ENCODE assay signal across 8 cellular contexts in the genomic region with DNA sequence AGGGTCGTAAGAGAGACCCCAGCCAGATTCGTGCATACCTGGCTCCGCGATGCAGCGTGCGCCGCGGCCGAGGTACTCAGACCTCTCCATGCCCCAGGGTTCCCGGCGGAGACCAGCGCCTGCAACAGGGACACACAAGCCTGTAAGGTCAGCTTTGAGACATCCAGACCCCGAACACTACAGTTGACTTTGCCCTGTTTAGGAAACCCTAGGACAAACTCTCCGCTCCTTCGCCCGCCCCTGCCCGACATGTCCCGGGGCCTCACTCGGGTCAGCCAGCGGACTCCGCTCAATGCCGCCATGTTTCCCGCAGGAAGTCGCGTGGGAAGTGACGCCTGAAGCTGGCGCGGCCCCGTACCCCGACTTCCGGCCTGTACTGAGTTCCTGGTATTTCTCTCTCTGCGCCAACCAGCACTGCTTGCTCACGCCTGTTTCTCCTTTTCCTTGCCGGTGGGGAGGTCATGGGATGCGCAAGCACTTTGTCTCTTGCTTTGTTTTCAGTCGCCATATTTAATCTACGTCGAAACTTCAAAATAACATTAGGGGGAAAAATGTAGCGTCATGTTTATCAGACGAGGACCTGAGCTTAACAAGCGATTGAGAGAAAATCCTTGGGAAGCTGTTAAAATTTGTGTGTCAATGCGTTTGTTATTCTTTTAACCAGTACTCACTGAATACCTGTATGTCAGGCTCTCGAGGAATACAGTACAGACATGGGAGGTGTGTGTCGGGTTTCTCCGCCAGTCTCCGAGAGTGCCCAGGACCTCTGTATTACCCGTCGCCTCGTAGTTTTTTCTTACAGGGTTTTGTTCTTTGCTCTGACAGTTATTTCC. TPM values are rescaled to one million over a fixed set of nuclear protein-coding genes. Genes with fewer than 3 reads are reported as not detected.
DNase-seq lines count a peak whose midpoint lies in the region; ATAC-seq and TF ChIP-seq lines count a peak whose summit lies in the region.

Gene IDH3B (minus strand): TSS at position 330 of the 833 bp plus-strand sequence. CDS start 28 bp downstream, at position 302.

- peak within 1 kb of the TSS; percentile 97 for H3K27ac Mint-ChIP-seq in CD8-positive, alpha-beta T cell
- peak within 1 kb of the TSS; percentile 95 to 97 for H3K27ac Mint-ChIP-seq in effector memory CD8-positive, alpha-beta T cell
- peak within 1 kb of the TSS; percentile 98 for H3K27ac Mint-ChIP-seq in memory B cell

- no peaks in the 10 kb centered on the region for H3K27me3 ChIP-seq in CD8-positive, alpha-beta T cell (ENCODE audit: insufficient read depth, low read length)

- H3K4me1 ChIP-seq in CD8-positive, alpha-beta T cell (ENCODE audit: insufficient read depth, low read length): peaks cover 12% of the 10 kb centered on the region

- POLR2A ChIA-PET in CD8-positive, alpha-beta T cell (lab: Charles Lee): interaction anchor here (0.6 to 4.1 kb wide), 8 partner anchors 9 to 208 kb away, joined by 3 to 68 read pairs (median 4); partner anchors contain the start of genes NOP56, PCED1A, SNRPB and VPS16

- H3K4me1 Mint-ChIP-seq in CD8-positive, alpha-beta T cell (ENCODE audit: low read depth): peaks cover 20% of the 10 kb centered on the region
- H3K4me1 Mint-ChIP-seq in effector memory CD8-positive, alpha-beta T cell (ENCODE audit: low read depth in 2 of 2): peaks cover 10 to 16% of the 10 kb centered on the region in 2 donors
- peaks cover 12% of the 10 kb centered on the region for H3K4me1 Mint-ChIP-seq in memory B cell

- peak; percentile 80 to 94 (median 90) for DNase-seq in CD8-positive, alpha-beta T cell
- DNase-seq in HT-29 (ENCODE audit: low spot score) (peak; percentile 83), NOMO-1 (lab: John Stamatoyannopoulos, UW; ENCODE audit: unreplicated experiment in 2 of 2) (peak; percentile 94 to 95), memory B cell (ENCODE audit: low spot score in 2 of 2) (peak; percentile 87 to 90)
- peak; percentile 84 to 85 for DNase-seq in activated CD8-positive, alpha-beta memory T cell treated with anti-CD3 and anti-CD28 coated beads for 4 hours (ENCODE audit: low read depth in 2 of 2)
- DNase-seq in effector memory CD8-positive, alpha-beta T cell: peak; percentile 89 to 91 (median 89)
- DNase-seq in stimulated activated CD8-positive, alpha-beta memory T cell treated with anti-CD3 and anti-CD28 coated beads, Interleukin-12 subunit alpha, Interleukin-12 subunit beta, amount 100 ng/mL, for 24 hours (ENCODE audit: extremely low read depth): peak; percentile 81

- peaks cover 18% of the 10 kb centered on the region for H3K36me3 ChIP-seq in CD8-positive, alpha-beta T cell (ENCODE audit: insufficient read depth, low read length)

- peak within 1 kb of the TSS; percentile 94 for H3K4me3 Mint-ChIP-seq in CD8-positive, alpha-beta T cell
- H3K4me3 Mint-ChIP-seq in effector memory CD8-positive, alpha-beta T cell: peak within 1 kb of the TSS; percentile 90 to 91
- H3K4me3 Mint-ChIP-seq in memory B cell: peak within 1 kb of the TSS; percentile 100

- peak; percentile 98 for ATAC-seq in CD8-positive, alpha-beta T cell
- peak; percentile 67 for ATAC-seq in GM19467 (IDR thresholded peaks at IDR 0.05; ENCODE audit: unreplicated experiment)
- peak; percentile 98 for ATAC-seq in effector memory CD8-positive, alpha-beta T cell (replicated peaks)
- peak; percentile 98 for ATAC-seq in memory B cell (ENCODE audit: low read depth)

- peak within 1 kb of the TSS; percentile 74 for H3K4me3 ChIP-seq in CD8-positive, alpha-beta T cell (ENCODE audit: low read depth, low read length)

- peaks cover 39% of the 10 kb centered on the region for H3K36me3 Mint-ChIP-seq in CD8-positive, alpha-beta T cell
- peaks cover 50% of the 10 kb centered on the region for H3K36me3 Mint-ChIP-seq in effector memory CD8-positive, alpha-beta T cell (ENCODE audit: insufficient read depth)
- peaks cover 25% of the 10 kb centered on the region for H3K36me3 Mint-ChIP-seq in memory B cell

- intact Hi-C loops in CD8-positive, alpha-beta T cell (cut with DNase I, micrococcal nuclease): loop anchor here (1.0 to 5.0 kb wide), 6 partner anchors 12 to 562 kb away; partner anchors contain the start of genes NOP56 (in 2 of the 2), PCED1A (in 2 of the 2), STK35 (in 2 of the 2) and VPS16 (in 2 of the 2)

- H3K27me3 Mint-ChIP-seq in CD8-positive, alpha-beta T cell (ENCODE audit: low read depth): peaks cover 7% of the 10 kb centered on the region
- no peaks in the 10 kb centered on the region for H3K27me3 Mint-ChIP-seq in effector memory CD8-positive, alpha-beta T cell
- peaks cover 8% of the 10 kb centered on the region for H3K27me3 Mint-ChIP-seq in memory B cell

- peak within 1 kb of the TSS; percentile 82 for H3K27ac ChIP-seq in CD8-positive, alpha-beta T cell (ENCODE audit: low read depth, low read length)

- CTCF ChIA-PET in CD8-positive, alpha-beta T cell (lab: Charles Lee): interaction anchor here (1.0 to 2.2 kb wide), 3 partner anchors 12 to 79 kb away, joined by 3 to 8 read pairs (median 4); partner anchors contain the start of gene NOP56

- H3K9me3 ChIP-seq in CD8-positive, alpha-beta T cell (ENCODE audit: low read length): no peaks in the 10 kb centered on the region

- TF ChIP-seq CTCF in CD8-positive, alpha-beta T cell (IDR thresholded peaks at IDR 0.05): no peak

- H3K9me3 Mint-ChIP-seq in CD8-positive, alpha-beta T cell: no peaks in the 10 kb centered on the region
- peaks cover 0 to 1% of the 10 kb centered on the region in 2 donors for H3K9me3 Mint-ChIP-seq in effector memory CD8-positive, alpha-beta T cell
- H3K9me3 Mint-ChIP-seq in memory B cell: no peaks in the 10 kb centered on the region

RNA-seq across cellular contexts. Expression of gene IDH3B, which starts in this region (rescaled TPM):
- total RNA-seq in CD8-positive, alpha-beta T cell: 100 to 1,000 TPM; 174 to 184 TPM
- total RNA-seq in HT-29 (2014; rRNA removed; shearing (Covaris generic)): 139 and 146 TPM in 2 replicates

Comparison
In these comparisons a context has a peak if more than half of its experiments do, and no peak if none do; other contexts are left out.
1. Peak in every context shown above with its lines: DNase-seq, ATAC-seq, H3K4me3 ChIP-seq and H3K27ac ChIP-seq.